9 cellular contexts compared by ENCODE assay signal in genomic region chr17:74971069-74971841, GRCh38. TPM values are rescaled to one million over a fixed set of nuclear protein-coding genes. Genes with fewer than 3 reads are reported as not detected.
DNase-seq lines count a peak whose midpoint lies in the region; ATAC-seq and TF ChIP-seq lines count a peak whose summit lies in the region.
"Had no signal": no experiment of that assay in that cellular context is flagged by ENCODE, and none has a peak within 500 bp of the region (broad histone marks: within the 10 kb centered on the region; RNA-seq: fewer than 3 reads in every experiment).

No MANE protein-coding gene starts in this region.

- peak overlapping the region; percentile 55 for H3K4me3 ChIP-seq in iPS-15b (ENCODE audit: low read depth, low read length)
- H3K4me3 ChIP-seq in sigmoid colon: peak overlapping the region in 3 of 4 donors; percentile 51 to 65 (median 61)

- H3K9me3 ChIP-seq in ES-I3 (ENCODE audit: control insufficient read depth, insufficient read depth, low read length): no peaks in the 10 kb centered on the region
- H3K9me3 ChIP-seq in iPS-15b (ENCODE audit: control insufficient read depth, insufficient read depth, low read length): no peaks in the 10 kb centered on the region
- no peaks in the 10 kb centered on the region for H3K9me3 ChIP-seq in sigmoid colon

- WGBS in sigmoid colon, 2 donors: 86 to 87% methylated on average over 8 of the region's 8 CpGs

- no peak for TF ChIP-seq CTCF in VCaP (conservative IDR thresholded peaks at IDR 0.05)
- no peak for TF ChIP-seq CTCF in sigmoid colon (IDR thresholded peaks at IDR 0.05)

- H3K36me3 ChIP-seq in ES-I3 (ENCODE audit: insufficient read depth, low read length): no peaks in the 10 kb centered on the region
- H3K36me3 ChIP-seq in iPS-15b (ENCODE audit: control insufficient read depth, insufficient read depth, low read length): no peaks in the 10 kb centered on the region
- H3K36me3 ChIP-seq in sigmoid colon: no peaks in the 10 kb centered on the region

- no peak for TF ChIP-seq EP300 in sigmoid colon (IDR thresholded peaks at IDR 0.05)

- intact Hi-C loops in sigmoid colon (cut with DNase I) (no loop called here), left colon (cut with DNase I, micrococcal nuclease) (no loop called here)

- DNase-seq in sigmoid colon: no peak
- DNase-seq in left colon: no peak
- no peak for DNase-seq in inferior parietal cortex (ENCODE audit: extremely low spot score)
- DNase-seq in NOMO-1 treated with DMSO at 0.1 percent for 48 hours (lab: John Stamatoyannopoulos, UW; ENCODE audit: unreplicated experiment): no peak

- TF ChIP-seq POLR2A in sigmoid colon (IDR thresholded peaks at IDR 0.05): no peak

- 0 out of 2 replicates have a peak, but pooled peaks cover 4% of the 10 kb centered on the region for H3K4me1 ChIP-seq in ES-I3 (ENCODE audit: insufficient read depth, low read length)
- peaks cover 2% of the 10 kb centered on the region for H3K4me1 ChIP-seq in iPS-15b (ENCODE audit: control insufficient read depth, insufficient read depth, low read length)
- peaks cover 0 to 24% (median 22%) of the 10 kb centered on the region in 4 donors for H3K4me1 ChIP-seq in sigmoid colon

- H3K27me3 ChIP-seq in iPS-15b (ENCODE audit: control insufficient read depth, insufficient read depth, low read length): peaks cover 46% of the 10 kb centered on the region
- peaks cover 9 to 23% (median 23%) of the 10 kb centered on the region in 3 donors for H3K27me3 ChIP-seq in sigmoid colon

- H3K27ac ChIP-seq in VCaP (peak overlapping the region; percentile 86), sigmoid colon (peak overlapping the region; percentile 12 to 52 (median 38))
- H3K27ac ChIP-seq: KMS-11 had no signal

- H3K9ac ChIP-seq in ES-I3 (ENCODE audit: low read depth, low read length) (peak overlapping the region; percentile 74; the same call in 1 of the 2 replicates), iPS-15b (ENCODE audit: low read depth, low read length) (no peak overlapping the region)
- H3K9ac ChIP-seq: KMS-11 had no signal

- ATAC-seq in left colon (no peak), GM19395 (IDR thresholded peaks at IDR 0.05; ENCODE audit: unreplicated experiment) (no peak)

RNA-seq across cellular contexts. Expression of gene HID1, which starts 1.3 kb away (rescaled TPM):
- 10 to 100 TPM in 1 of 4 donors, 1 to 10 TPM in 3; 7.1 to 21.6 (median 8.3) TPM for total RNA-seq in sigmoid colon
- 10 to 100 TPM; 23.4 to 34.8 (median 33.8) TPM for polyA plus RNA-seq in sigmoid colon
- total RNA-seq in left colon: 10 to 100 TPM; 55.4 to 69.3 TPM

RNA-seq across cellular contexts. Expression of gene CDR2L, which starts 16.2 kb away (rescaled TPM):
- total RNA-seq in sigmoid colon (10 to 100 TPM in 3 of 4 donors, 1 to 10 TPM in 1; 9.3 to 16.9 (median 10.3) TPM), left colon (1 to 10 TPM; 3.1 to 3.2 TPM)
- polyA plus RNA-seq in sigmoid colon: 1 to 10 TPM; 2.4 to 3.7 (median 3.0) TPM

RNA-seq across cellular contexts. Expression of gene OTOP3, which starts 35.6 kb away (rescaled TPM):
- total RNA-seq in sigmoid colon (not detected), left colon (1 to 10 TPM; 1.4 to 2.4 TPM)
- polyA plus RNA-seq in sigmoid colon: 1 to 10 TPM in 1 of 3 donors, under 1 TPM in 2; 0.28 to 1.8 (median 0.60) TPM

RNA-seq across cellular contexts. Expression of gene MRPL58, which starts 41.2 kb away (rescaled TPM):
- total RNA-seq in sigmoid colon (100 to 1,000 TPM in 1 of 4 donors, 10 to 100 TPM in 3; 46.3 to 104 (median 62.5) TPM), left colon (10 to 100 TPM; 23.6 to 30.4 TPM)
- polyA plus RNA-seq in sigmoid colon: 10 to 100 TPM; 36.6 to 56.9 (median 53.0) TPM

RNA-seq across cellular contexts. Expression of gene OTOP2, which starts 47.2 kb away (rescaled TPM):
- under 1 TPM in 2 of 4 donors, not detected in 2; 0.36 to 0.55 TPM for total RNA-seq in sigmoid colon
- polyA plus RNA-seq in sigmoid colon: 10 to 100 TPM in 1 of 3 donors, 1 to 10 TPM in 2; 4.8 to 21.0 (median 9.5) TPM
- 10 to 100 TPM; 52.3 to 70.3 TPM for total RNA-seq in left colon
